In the genomic region with DNA sequence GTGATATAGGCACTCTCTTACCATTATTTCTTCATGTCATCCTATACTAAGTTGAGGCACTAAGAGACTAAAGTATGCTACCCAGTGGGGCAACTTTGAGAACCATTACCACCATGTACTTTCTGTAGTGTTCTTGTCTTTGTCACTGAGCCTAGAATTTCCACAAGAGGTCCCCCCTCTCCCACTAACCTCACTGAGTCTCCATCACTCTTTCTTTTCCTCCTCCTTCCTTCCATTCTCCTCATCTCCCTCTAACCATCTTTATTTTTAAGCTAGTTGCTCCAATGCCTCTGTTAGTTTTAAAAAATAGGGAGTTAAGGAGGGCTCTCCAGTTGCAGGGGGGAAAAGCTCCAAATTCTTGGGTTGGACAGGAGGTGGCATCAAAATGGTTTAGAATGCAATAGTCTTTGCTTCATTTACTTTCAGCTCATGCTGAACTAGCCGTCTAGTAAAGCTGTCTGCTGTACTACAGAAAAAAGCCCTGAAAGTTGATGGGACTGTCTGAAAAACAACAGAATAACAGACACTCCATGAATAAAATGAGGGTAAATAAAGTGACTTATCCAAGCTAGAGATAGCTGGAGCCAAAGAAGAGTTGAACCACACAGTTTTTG, we compare ENCODE assay signal across 13 cellular contexts.
DNase-seq lines count a peak whose midpoint lies in the region; ATAC-seq and TF ChIP-seq lines count a peak whose summit lies in the region.
"Had no signal": no experiment of that assay in that cellular context is flagged by ENCODE, and none has a peak within 500 bp of the region (broad histone marks: within the 10 kb centered on the region; RNA-seq: fewer than 3 reads in every experiment).

No MANE protein-coding gene starts in this region.

- H3K27ac ChIP-seq in H9 (ENCODE audit: insufficient read length, low read depth, low read length): no peak overlapping the region
- H3K27ac ChIP-seq: BLaER1 treated with 17β-estradiol and CSF1 and Interleukin-3, amounts not matched to agents 10 nM and 100 nM had no signal

- no peaks in the 10 kb centered on the region for H3K79me2 ChIP-seq in H9 (ENCODE audit: insufficient read depth, low read length)

- H2BK15ac ChIP-seq in H9 (ENCODE audit: low read depth, low read length): no peak overlapping the region

- no peak overlapping the region for H2BK20ac ChIP-seq in H9 (ENCODE audit: low read depth, low read length, poor library complexity, severe bottlenecking)

- H4K8ac ChIP-seq in H9 (replicated peaks; ENCODE audit: insufficient read length, low read depth, low read length): no peak overlapping the region

- WGBS in H9 (ENCODE audit: extremely low coverage, insufficient read length, low lambda C conversion rate): no CpG with 5 or more reads among the region's 1 CpG

- H3K27ac Mint-ChIP-seq in H9: no peak overlapping the region

- no peak overlapping the region for H3K18ac ChIP-seq in H9 (ENCODE audit: insufficient read length, low read depth, low read length)

- no peak overlapping the region for H3K56ac ChIP-seq in H9 (ENCODE audit: insufficient read length, low read depth, low read length)

- H3T11ph ChIP-seq in H9 (ENCODE audit: low read length): no peak overlapping the region

- H3K4me2 ChIP-seq in H9 (ENCODE audit: insufficient read depth, insufficient read length, low read length): no peak overlapping the region
- H3K4me2 ChIP-seq: BLaER1 treated with 17β-estradiol and CSF1 and Interleukin-3, amounts not matched to agents 10 nM and 100 nM had no signal

- no peak overlapping the region for H2BK120ac ChIP-seq in H9 (ENCODE audit: low read depth, low read length, poor library complexity, severe bottlenecking)

- H2BK12ac ChIP-seq in H9 (ENCODE audit: insufficient read length, low read depth, low read length): no peak overlapping the region

- no peak overlapping the region for H4K91ac ChIP-seq in H9 (ENCODE audit: insufficient read length, low read depth, low read length)

- no peak overlapping the region for H3K4me3 ChIP-seq in AG09309 (ENCODE audit: control insufficient read depth, low read depth, low read length)
- H3K4me3 ChIP-seq in adipocyte (ENCODE audit: low read length): no peak overlapping the region
- H3K4me3 ChIP-seq in kidney epithelial cell (ENCODE audit: low read depth, low read length): no peak overlapping the region
- H3K4me3 ChIP-seq: BLaER1 treated with 17β-estradiol and CSF1 and Interleukin-3, amounts not matched to agents 10 nM and 100 nM had no signal

- no peaks in the 10 kb centered on the region for H3K79me1 ChIP-seq in H9 (ENCODE audit: insufficient read depth, low read depth, low read length, poor library complexity, severe bottlenecking)

- no peak overlapping the region for H3K4me3 Mint-ChIP-seq in H9

- no peaks in the 10 kb centered on the region for H3K9me3 Mint-ChIP-seq in H9

- H3K4me1 ChIP-seq in H9 (ENCODE audit: insufficient read depth, low read length) (no peaks in the 10 kb centered on the region), adipocyte (ENCODE audit: control insufficient read depth, insufficient read depth, low read length) (peaks cover 18% of the 10 kb centered on the region)
- H3K4me1 ChIP-seq: BLaER1 treated with 17β-estradiol and CSF1 and Interleukin-3, amounts not matched to agents 10 nM and 100 nM had no signal

- no peak overlapping the region for H3K9ac ChIP-seq in H9 (ENCODE audit: extremely low read depth, insufficient read length, low read length)
- H3K9ac ChIP-seq in adipocyte (ENCODE audit: low read length): no peak overlapping the region
- H3K9ac ChIP-seq: BLaER1 treated with 17β-estradiol and CSF1 and Interleukin-3, amounts not matched to agents 10 nM and 100 nM had no signal

- H3K36me3 Mint-ChIP-seq in H9 (ENCODE audit: insufficient read depth in 1 of 3, low read depth in 3 of 3): no peaks in the 10 kb centered on the region

- peak; percentile 20 for TF ChIP-seq CTCF in AG09309 (IDR thresholded peaks at IDR 0.05; ENCODE audit: control insufficient read depth, insufficient read depth, low read depth, low read length, missing control alignments)
- peak; percentile 59; the same call in 2 of the 3 replicates for TF ChIP-seq CTCF in H9 (conservative IDR thresholded peaks at IDR 0.05)
- TF ChIP-seq CTCF in kidney epithelial cell (IDR thresholded peaks at IDR 0.05; ENCODE audit: insufficient read depth, low read length, poor library complexity, severe bottlenecking): peak; percentile 10

- H2AFZ ChIP-seq in H9 (ENCODE audit: low read length): no peak overlapping the region

- no peak for ATAC-seq in GM18519 (IDR thresholded peaks at IDR 0.05; ENCODE audit: low FRiP score, unreplicated experiment)
- ATAC-seq in HG03439 (IDR thresholded peaks at IDR 0.05; ENCODE audit: unreplicated experiment): no peak
- ATAC-seq: activated CD4-positive, CD25-positive, alpha-beta regulatory T cell treated with anti-CD3 and anti-CD28 coated beads, Interleukin-2, amount 50 U/mL, for 24 hours had no signal

- no peak overlapping the region for H4K5ac ChIP-seq in H9 (ENCODE audit: insufficient read length, low read depth, low read length)

- DNase-seq in AG09309 (ENCODE audit: low read depth) (no peak), H9 (no peak), adipocyte (ENCODE audit: low read depth) (peak; percentile 13), kidney epithelial cell (ENCODE audit: low read depth) (no peak), Kasumi-1 (lab: John Stamatoyannopoulos, UW) (no peak), HCEC 1CT (no peak)
- DNase-seq: activated naive CD4-positive, alpha-beta T cell; effector memory CD4-positive, alpha-beta T cell; MV-4-11 had no signal

- no peak overlapping the region for H3K14ac ChIP-seq in H9 (ENCODE audit: insufficient read depth, low read length)

- no peak overlapping the region for H2AK5ac ChIP-seq in H9 (ENCODE audit: insufficient read length, low read length)

- no peaks in the 10 kb centered on the region for H3K27me3 Mint-ChIP-seq in H9 (ENCODE audit: low read depth)

- H3K23ac ChIP-seq in H9 (ENCODE audit: insufficient read length, low read depth, low read length): no peak overlapping the region

- no peaks in the 10 kb centered on the region for H3K27me3 ChIP-seq in H9 (ENCODE audit: insufficient read depth, low read length)
- peaks cover 9% of the 10 kb centered on the region for H3K27me3 ChIP-seq in adipocyte (replicated peaks; ENCODE audit: control insufficient read depth, insufficient read depth, low read length)
- H3K27me3 ChIP-seq in kidney epithelial cell (ENCODE audit: control insufficient read depth, insufficient read depth, low read length): no peaks in the 10 kb centered on the region
- H3K27me3 ChIP-seq: BLaER1 treated with 17β-estradiol and CSF1 and Interleukin-3, amounts not matched to agents 10 nM and 100 nM had no signal

- no peak overlapping the region for H2BK5ac ChIP-seq in H9 (ENCODE audit: insufficient read length, low read length)

- peaks cover 4 to 5% of the 10 kb centered on the region in 2 experiments; a peak in 2 of 4 replicates for H3K4me1 Mint-ChIP-seq in H9

- no peaks in the 10 kb centered on the region for H3K23me2 ChIP-seq in H9 (ENCODE audit: insufficient read length, low read depth, low read length, poor library complexity, severe bottlenecking)

- H3K9me3 ChIP-seq in H9 (ENCODE audit: control insufficient read depth, low read depth, low read length): no peaks in the 10 kb centered on the region
- H3K9me3 ChIP-seq in adipocyte (ENCODE audit: control insufficient read depth, low read length): no peaks in the 10 kb centered on the region
- H3K9me3 ChIP-seq: BLaER1 treated with 17β-estradiol and CSF1 and Interleukin-3, amounts not matched to agents 10 nM and 100 nM had no signal

- no peaks in the 10 kb centered on the region for H3K36me3 ChIP-seq in adipocyte (ENCODE audit: control insufficient read depth, insufficient read depth, low read length, severe bottlenecking)
- H3K36me3 ChIP-seq in kidney epithelial cell (ENCODE audit: control insufficient read depth, insufficient read depth, low read length): no peaks in the 10 kb centered on the region
- H3K36me3 ChIP-seq: BLaER1 treated with 17β-estradiol and CSF1 and Interleukin-3, amounts not matched to agents 10 nM and 100 nM had no signal

- H3K4ac ChIP-seq in H9 (ENCODE audit: low read depth, low read length): no peak overlapping the region

- no peaks in the 10 kb centered on the region for H4K20me1 ChIP-seq in H9 (ENCODE audit: control insufficient read depth, insufficient read depth, insufficient read length)
- H4K20me1 ChIP-seq: BLaER1 treated with 17β-estradiol and CSF1 and Interleukin-3, amounts not matched to agents 10 nM and 100 nM had no signal
